18 cellular contexts compared by ENCODE assay signal in genomic region chr2:230773039-230773773, GRCh38.
A peak's percentile ranks its signal among the peaks of the same experiment; 100 is the strongest.
DNase-seq lines count a peak whose midpoint lies in the region; ATAC-seq and TF ChIP-seq lines count a peak whose summit lies in the region.
"Had no signal": no experiment of that assay in that cellular context is flagged by ENCODE, and none has a peak within 500 bp of the region (broad histone marks: within the 10 kb centered on the region; RNA-seq: fewer than 3 reads in every experiment).

No MANE protein-coding gene starts in this region.

- no peak for DNase-seq in activated naive CD4-positive, alpha-beta T cell treated with anti-CD3 and anti-CD28 coated beads, Interleukin-2, amount 50 U/mL, for 72 hours (ENCODE audit: low spot score in 2 of 2)
- DNase-seq in activated naive CD4-positive, alpha-beta T cell treated with anti-CD3 and anti-CD28 coated beads, Interleukin-2, amount 50 U/mL, for 16 hours = no peak
- peak; percentile 44 for DNase-seq in central memory CD4-positive, alpha-beta T cell
- DNase-seq in Peyer's patch = no peak
- no peak for DNase-seq in posterior cingulate gyrus
- DNase-seq in lower lobe of right lung = no peak
- DNase-seq: GF-D8, H7, heart left ventricle, islet precursor cell, NCI-H146, Right ventricle myocardium superior had no signal

- H3K9me3 Mint-ChIP-seq in activated naive CD4-positive, alpha-beta T cell treated with anti-CD3 and anti-CD28 coated beads, Interleukin-2, amount 50 U/mL, for 72 hours = peaks cover 0 to 8% of the 10 kb centered on the region in 2 donors
- no peaks in the 10 kb centered on the region for H3K9me3 Mint-ChIP-seq in T-helper 1 cell treated with Interleukin-12 subunit alpha and Interleukin-12 subunit beta and Interleukin-4 antibody, amounts not matched to agents 30 μg/mL and 1 μg/mL, for 36 hours
- H3K9me3 Mint-ChIP-seq: dendritic cell treated with granulocyte-macrophage colony-stimulating factor and Interleukin-4, amounts not matched to agents 40 ng/mL and 50 ng/mL, for 4 days; memory B cell had no signal

- no peaks in the 10 kb centered on the region for H3K27me3 Mint-ChIP-seq in T-helper 1 cell treated with Interleukin-12 subunit alpha and Interleukin-12 subunit beta and Interleukin-4 antibody, amounts not matched to agents 30 μg/mL and 1 μg/mL, for 36 hours (ENCODE audit: low read depth)
- H3K27me3 Mint-ChIP-seq: dendritic cell treated with granulocyte-macrophage colony-stimulating factor and Interleukin-4, amounts not matched to agents 40 ng/mL and 50 ng/mL, for 4 days; memory B cell had no signal

- no peak for TF ChIP-seq CTCF in Peyer's patch (IDR thresholded peaks at IDR 0.05)
- TF ChIP-seq CTCF in lower lobe of right lung (IDR thresholded peaks at IDR 0.05) = no peak

- H3K27ac ChIP-seq in skeletal muscle tissue (ENCODE audit: low read depth, low read length) (peak overlapping the region; percentile 94), Peyer's patch (no peak overlapping the region), lower lobe of right lung (no peak overlapping the region)
- H3K27ac ChIP-seq: ascending aorta, esophagus muscularis mucosa had no signal

- no peak overlapping the region for H3K9ac ChIP-seq in skeletal muscle tissue (ENCODE audit: low read depth in 1 of 3, low read length in 3 of 3)

- no peak overlapping the region for H3K27ac Mint-ChIP-seq in activated naive CD4-positive, alpha-beta T cell treated with anti-CD3 and anti-CD28 coated beads, Interleukin-2, amount 50 U/mL, for 72 hours
- peak overlapping the region; percentile 60 for H3K27ac Mint-ChIP-seq in T-helper 1 cell treated with Interleukin-12 subunit alpha and Interleukin-12 subunit beta and Interleukin-4 antibody, amounts not matched to agents 30 μg/mL and 1 μg/mL, for 36 hours
- H3K27ac Mint-ChIP-seq: dendritic cell treated with granulocyte-macrophage colony-stimulating factor and Interleukin-4, amounts not matched to agents 40 ng/mL and 50 ng/mL, for 4 days; memory B cell had no signal

- intact Hi-C loops in posterior cingulate gyrus (cut with DNase I) (no loop called here), lower lobe of right lung (cut with DNase I) (no loop called here)

- H3K27me3 ChIP-seq in skeletal muscle tissue (ENCODE audit: control insufficient read depth in 3 of 3, insufficient read depth in 3 of 3, low read length in 3 of 3) = no peaks in the 10 kb centered on the region
- H3K27me3 ChIP-seq in Peyer's patch = no peaks in the 10 kb centered on the region
- H3K27me3 ChIP-seq in lower lobe of right lung (ENCODE audit: low read depth) = no peaks in the 10 kb centered on the region
- H3K27me3 ChIP-seq: ascending aorta, esophagus muscularis mucosa, heart left ventricle had no signal

- H3K9me3 ChIP-seq in skeletal muscle tissue (ENCODE audit: control insufficient read depth in 3 of 3, low read length in 3 of 3) (no peaks in the 10 kb centered on the region), Peyer's patch (no peaks in the 10 kb centered on the region), lower lobe of right lung (no peaks in the 10 kb centered on the region)
- H3K9me3 ChIP-seq: ascending aorta, esophagus muscularis mucosa had no signal

- H3K4me3 ChIP-seq in skeletal muscle tissue (ENCODE audit: low read length in 3 of 3) = peak overlapping the region in 1 of 3 donors; percentile 32
- H3K4me3 ChIP-seq in Peyer's patch = no peak overlapping the region
- no peak overlapping the region for H3K4me3 ChIP-seq in lower lobe of right lung
- H3K4me3 ChIP-seq: ascending aorta, esophagus muscularis mucosa, heart left ventricle had no signal

- ATAC-seq in activated naive CD4-positive, alpha-beta T cell treated with anti-CD3 and anti-CD28 coated beads, Interleukin-2, amount 50 U/mL, for 72 hours = peak; percentile 69 to 78
- no peak for ATAC-seq in lower lobe of right lung
- ATAC-seq: heart left ventricle had no signal

- H3K4me1 ChIP-seq in skeletal muscle tissue (ENCODE audit: control insufficient read depth in 3 of 3, insufficient read depth in 3 of 3, low read length in 3 of 3) (peaks cover 24 to 26% (median 24%) of the 10 kb centered on the region in 3 donors), Peyer's patch (peaks cover 0 to 15% (median 0%) of the 10 kb centered on the region in 4 donors), lower lobe of right lung (peaks cover 3% of the 10 kb centered on the region)

- H3K4me1 Mint-ChIP-seq in T-helper 1 cell treated with Interleukin-12 subunit alpha and Interleukin-12 subunit beta and Interleukin-4 antibody, amounts not matched to agents 30 μg/mL and 1 μg/mL, for 36 hours (ENCODE audit: low read depth) = peaks cover 77% of the 10 kb centered on the region

- peaks cover 26 to 67% of the 10 kb centered on the region in 2 donors for H3K36me3 Mint-ChIP-seq in activated naive CD4-positive, alpha-beta T cell treated with anti-CD3 and anti-CD28 coated beads, Interleukin-2, amount 50 U/mL, for 72 hours
- peaks cover 67% of the 10 kb centered on the region for H3K36me3 Mint-ChIP-seq in T-helper 1 cell treated with Interleukin-12 subunit alpha and Interleukin-12 subunit beta and Interleukin-4 antibody, amounts not matched to agents 30 μg/mL and 1 μg/mL, for 36 hours (ENCODE audit: low read depth)

- H3K36me3 ChIP-seq in skeletal muscle tissue (ENCODE audit: control insufficient read depth in 3 of 3, insufficient read depth in 3 of 3, low read length in 3 of 3) = no peaks in the 10 kb centered on the region
- H3K36me3 ChIP-seq in Peyer's patch = no peaks in the 10 kb centered on the region
- H3K36me3 ChIP-seq in lower lobe of right lung = no peaks in the 10 kb centered on the region
- H3K36me3 ChIP-seq: ascending aorta, esophagus muscularis mucosa had no signal

- TF ChIP-seq POLR2A in Peyer's patch (IDR thresholded peaks at IDR 0.05) = no peak

- peak overlapping the region; percentile 2 for H3K4me3 Mint-ChIP-seq in T-helper 1 cell treated with Interleukin-12 subunit alpha and Interleukin-12 subunit beta and Interleukin-4 antibody, amounts not matched to agents 30 μg/mL and 1 μg/mL, for 36 hours
- H3K4me3 Mint-ChIP-seq: dendritic cell treated with granulocyte-macrophage colony-stimulating factor and Interleukin-4, amounts not matched to agents 40 ng/mL and 50 ng/mL, for 4 days; memory B cell had no signal

Comparison
In these comparisons a context has a peak if more than half of its experiments do, and no peak if none do; other contexts are left out.
1. ATAC-seq: peak in activated naive CD4-positive, alpha-beta T cell treated with anti-CD3 and anti-CD28 coated beads, Interleukin-2, amount 50 U/mL, for 72 hours (2 of 2); none in lower lobe of right lung (0 of 2).